ENCODE assay signal across 8 cellular contexts in the genomic region with DNA sequence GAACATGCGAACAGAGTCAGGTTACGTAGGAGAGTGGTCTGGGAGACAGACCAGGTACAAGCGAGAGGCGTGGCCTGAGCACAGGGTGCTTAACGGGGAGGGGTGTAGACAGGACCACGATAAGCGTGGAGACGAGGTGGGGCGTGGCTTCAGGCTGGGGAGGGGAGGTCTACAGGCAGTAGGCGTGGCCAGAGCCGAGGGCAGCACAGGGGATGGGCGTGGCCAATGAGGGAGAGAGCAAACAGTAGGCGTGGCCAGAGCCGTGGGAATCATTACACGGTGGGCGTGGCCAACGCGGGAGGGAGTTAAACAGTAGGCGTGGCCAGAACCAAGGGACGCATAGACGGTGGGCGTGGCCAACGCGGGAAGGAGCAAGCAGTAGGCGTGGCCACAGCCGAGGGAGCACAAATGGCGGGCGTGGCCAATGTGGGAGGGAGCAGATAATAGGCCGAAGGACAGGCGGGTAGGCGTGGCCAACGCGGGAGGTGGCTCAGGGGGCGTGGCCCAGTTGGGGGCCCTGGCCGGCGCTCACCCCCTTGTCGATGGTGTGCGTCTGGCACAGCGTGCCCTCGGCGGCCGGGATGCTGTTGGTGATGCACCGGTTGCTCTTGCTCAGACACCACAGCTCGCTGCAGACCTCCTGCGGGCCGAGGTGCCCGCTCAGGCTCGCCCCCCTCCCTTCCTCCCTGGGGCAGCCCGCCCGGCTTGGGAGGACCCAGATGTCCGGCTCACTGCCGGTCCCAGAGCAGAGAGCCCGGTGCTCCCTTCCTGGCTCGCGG. TPM values are rescaled to one million over a fixed set of nuclear protein-coding genes. Genes with fewer than 3 reads are reported as not detected.
DNase-seq lines count a peak whose midpoint lies in the region; ATAC-seq, FAIRE-seq and TF ChIP-seq lines count a peak whose summit lies in the region.

No MANE protein-coding gene starts in this region.

- H3K79me2 ChIP-seq in DND-41 (ENCODE audit: insufficient read depth, low read length) (no peaks in the 10 kb centered on the region), neural cell (replicated peaks; ENCODE audit: insufficient read depth, low read length) (no peaks in the 10 kb centered on the region)

- H3K27ac ChIP-seq in DND-41 (ENCODE audit: low read length) (no peak overlapping the region), neural cell (ENCODE audit: low read length) (no peak overlapping the region)

- no peaks in the 10 kb centered on the region for H3K4me1 ChIP-seq in DND-41 (ENCODE audit: insufficient read depth, low read length)

- H3F3A ChIP-seq in neural cell (ENCODE audit: insufficient read depth, low read length, poor library complexity, severe bottlenecking) = no peaks in the 10 kb centered on the region

- no peaks in the 10 kb centered on the region for H3K36me3 Mint-ChIP-seq in stimulated activated effector memory CD8-positive, alpha-beta T cell treated with anti-CD3 and anti-CD28 coated beads, Interleukin-12 subunit alpha, Interleukin-12 subunit beta, amount 100 ng/mL, for 72 hours

- H3K27me3 ChIP-seq in DND-41 (ENCODE audit: insufficient read depth, low read length, poor library complexity) (no peaks in the 10 kb centered on the region), neural cell (ENCODE audit: insufficient read depth, low read depth, low read length) (no peaks in the 10 kb centered on the region)

- no peaks in the 10 kb centered on the region for H4K20me1 ChIP-seq in DND-41 (ENCODE audit: insufficient read depth, low read length)
- H4K20me1 ChIP-seq in neural cell (ENCODE audit: insufficient read depth) = no peaks in the 10 kb centered on the region

- TF ChIP-seq CTCF in DND-41 (IDR thresholded peaks at IDR 0.05; ENCODE audit: borderline replicate concordance, extremely low read depth, low read length, poor library complexity, severe bottlenecking) (no peak), neural cell (IDR thresholded peaks at IDR 0.05; ENCODE audit: poor library complexity, severe bottlenecking) (no peak)

- peaks cover 27% of the 10 kb centered on the region for H3K4me1 Mint-ChIP-seq in stimulated activated effector memory CD8-positive, alpha-beta T cell treated with anti-CD3 and anti-CD28 coated beads, Interleukin-12 subunit alpha, Interleukin-12 subunit beta, amount 100 ng/mL, for 72 hours

- H3K4me3 Mint-ChIP-seq in stimulated activated effector memory CD8-positive, alpha-beta T cell treated with anti-CD3 and anti-CD28 coated beads, Interleukin-12 subunit alpha, Interleukin-12 subunit beta, amount 100 ng/mL, for 72 hours = peak overlapping the region; percentile 82

- H3K9me2 ChIP-seq in neural cell (ENCODE audit: insufficient read depth, low read length) = no peaks in the 10 kb centered on the region

- DNase-seq in DND-41 = peak; percentile 26
- DNase-seq in RPMI7951 (ENCODE audit: low read depth) = peak; percentile 32
- peak; percentile 95 for DNase-seq in activated effector memory CD4-positive, alpha-beta T cell treated with anti-CD3 and anti-CD28 coated beads, Interleukin-2, amount 50 U/mL, for 16 hours
- DNase-seq in frontal cortex (ENCODE audit: low spot score in 2 of 2) = peak; percentile 74 to 93
- DNase-seq in stimulated activated effector memory CD8-positive, alpha-beta T cell treated with anti-CD3 and anti-CD28 coated beads, Interleukin-12 subunit alpha, Interleukin-12 subunit beta, amount 100 ng/mL, for 72 hours (ENCODE audit: low spot score in 2 of 2) = peak; percentile 96 to 97
- no peak for DNase-seq in NCI-H524 (lab: John Stamatoyannopoulos, UW)

- TF ChIP-seq EP300 in neural cell (conservative IDR thresholded peaks at IDR 0.05; ENCODE audit: poor library complexity, severe bottlenecking) = no peak

- H3K4me3 ChIP-seq in DND-41 (ENCODE audit: low read depth in 1 of 2, low read length in 2 of 2) (no peak overlapping the region), neural cell (ENCODE audit: low read length) (peak overlapping the region; percentile 67)

- no peak overlapping the region for H3K4me2 ChIP-seq in DND-41 (ENCODE audit: insufficient read depth, low read length)
- peak overlapping the region; percentile 12 for H3K4me2 ChIP-seq in neural cell (ENCODE audit: low read length)

- TF ChIP-seq RAD21 in neural cell (conservative IDR thresholded peaks at IDR 0.05) = no peak

- H3K9ac ChIP-seq in DND-41 (ENCODE audit: low read depth, low read length) (no peak overlapping the region), neural cell (ENCODE audit: low read length) (peak overlapping the region; percentile 27)

- no peak for FAIRE-seq in frontal cortex (lab: Jason Lieb, UNC)

- H3K36me3 ChIP-seq in DND-41 (ENCODE audit: insufficient read depth, low read length) = no peaks in the 10 kb centered on the region
- H3K36me3 ChIP-seq in neural cell (ENCODE audit: insufficient read depth, low read length) = no peaks in the 10 kb centered on the region

- H3K9me3 ChIP-seq in DND-41 (ENCODE audit: insufficient read depth, low read length, severe bottlenecking) (peaks cover 5% of the 10 kb centered on the region), neural cell (ENCODE audit: low read length) (no peaks in the 10 kb centered on the region)

- H2AFZ ChIP-seq in DND-41 (ENCODE audit: low read depth, low read length) = no peak overlapping the region
- H2AFZ ChIP-seq in neural cell (ENCODE audit: low read depth, low read length) = no peak overlapping the region

- ATAC-seq in DND-41 (ENCODE audit: insufficient read depth, low read depth) (no peak), GM21360 (IDR thresholded peaks at IDR 0.05; ENCODE audit: unreplicated experiment) (no peak)
- peak; percentile 87 for ATAC-seq in stimulated activated effector memory CD8-positive, alpha-beta T cell treated with anti-CD3 and anti-CD28 coated beads, Interleukin-12 subunit alpha, Interleukin-12 subunit beta, amount 100 ng/mL, for 72 hours

- peak overlapping the region; percentile 21 for H3K27ac Mint-ChIP-seq in stimulated activated effector memory CD8-positive, alpha-beta T cell treated with anti-CD3 and anti-CD28 coated beads, Interleukin-12 subunit alpha, Interleukin-12 subunit beta, amount 100 ng/mL, for 72 hours

- peaks cover 4% of the 10 kb centered on the region for H3K9me3 Mint-ChIP-seq in stimulated activated effector memory CD8-positive, alpha-beta T cell treated with anti-CD3 and anti-CD28 coated beads, Interleukin-12 subunit alpha, Interleukin-12 subunit beta, amount 100 ng/mL, for 72 hours

TF ChIP-seq in neural cell, 6 proteins besides CTCF, POLR2A, EP300 and RAD21:
- TF ChIP-seq, protein P1, sequence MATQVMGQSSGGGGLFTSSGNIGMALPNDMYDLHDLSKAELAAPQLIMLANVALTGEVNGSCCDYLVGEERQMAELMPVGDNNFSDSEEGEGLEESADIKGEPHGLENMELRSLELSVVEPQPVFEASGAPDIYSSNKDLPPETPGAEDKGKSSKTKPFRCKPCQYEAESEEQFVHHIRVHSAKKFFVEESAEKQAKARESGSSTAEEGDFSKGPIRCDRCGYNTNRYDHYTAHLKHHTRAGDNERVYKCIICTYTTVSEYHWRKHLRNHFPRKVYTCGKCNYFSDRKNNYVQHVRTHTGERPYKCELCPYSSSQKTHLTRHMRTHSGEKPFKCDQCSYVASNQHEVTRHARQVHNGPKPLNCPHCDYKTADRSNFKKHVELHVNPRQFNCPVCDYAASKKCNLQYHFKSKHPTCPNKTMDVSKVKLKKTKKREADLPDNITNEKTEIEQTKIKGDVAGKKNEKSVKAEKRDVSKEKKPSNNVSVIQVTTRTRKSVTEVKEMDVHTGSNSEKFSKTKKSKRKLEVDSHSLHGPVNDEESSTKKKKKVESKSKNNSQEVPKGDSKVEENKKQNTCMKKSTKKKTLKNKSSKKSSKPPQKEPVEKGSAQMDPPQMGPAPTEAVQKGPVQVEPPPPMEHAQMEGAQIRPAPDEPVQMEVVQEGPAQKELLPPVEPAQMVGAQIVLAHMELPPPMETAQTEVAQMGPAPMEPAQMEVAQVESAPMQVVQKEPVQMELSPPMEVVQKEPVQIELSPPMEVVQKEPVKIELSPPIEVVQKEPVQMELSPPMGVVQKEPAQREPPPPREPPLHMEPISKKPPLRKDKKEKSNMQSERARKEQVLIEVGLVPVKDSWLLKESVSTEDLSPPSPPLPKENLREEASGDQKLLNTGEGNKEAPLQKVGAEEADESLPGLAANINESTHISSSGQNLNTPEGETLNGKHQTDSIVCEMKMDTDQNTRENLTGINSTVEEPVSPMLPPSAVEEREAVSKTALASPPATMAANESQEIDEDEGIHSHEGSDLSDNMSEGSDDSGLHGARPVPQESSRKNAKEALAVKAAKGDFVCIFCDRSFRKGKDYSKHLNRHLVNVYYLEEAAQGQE (IDR thresholded peaks at IDR 0.05; ENCODE audit: borderline replicate concordance) = no peak
- TF ChIP-seq POLR2AphosphoS5 (IDR thresholded peaks at IDR 0.05) = no peak
- TF ChIP-seq TAF1 (IDR thresholded peaks at IDR 0.05; ENCODE audit: low read depth) = no peak
- TF ChIP-seq MXI1 (conservative IDR thresholded peaks at IDR 0.05; ENCODE audit: poor library complexity, severe bottlenecking) = peak; percentile 31

RNA-seq across cellular contexts. Expression of a gene that starts 15.2 kb away (rescaled TPM):
- total RNA-seq in RPMI7951 (2014; rRNA removed; shearing (Covaris generic)) = 0.36 and 0.49 TPM in 2 replicates
- total RNA-seq in frontal cortex = 1.6 TPM
- 0.40 TPM in 2 replicates for polyA plus RNA-seq in neural cell
- polyA minus RNA-seq in neural cell = 1.5 TPM in 1 of 2 replicates, not detected in the other

RNA-seq across cellular contexts. Expression of a gene that starts 18.1 kb away (rescaled TPM):
- not detected in 2 replicates for total RNA-seq in RPMI7951 (2014; rRNA removed; shearing (Covaris generic))
- 34.6 TPM for total RNA-seq in frontal cortex
- polyA plus RNA-seq in neural cell = 99.4 and 143 TPM in 2 replicates
- 77.4 and 80.6 TPM in 2 replicates for polyA minus RNA-seq in neural cell

RNA-seq across cellular contexts. Expression of a gene that starts 38.0 kb away (rescaled TPM):
- total RNA-seq in RPMI7951 (2014; rRNA removed; shearing (Covaris generic)) = not detected in 2 replicates
- not detected for total RNA-seq in frontal cortex
- polyA plus RNA-seq in neural cell = not detected in 2 replicates
- not detected in 2 replicates for polyA minus RNA-seq in neural cell

Comparison
In these comparisons a context has a peak if more than half of its experiments do, and no peak if none do; other contexts are left out.
1. DNase-seq: peak in DND-41 (single experiment), RPMI7951 (single experiment), activated effector memory CD4-positive, alpha-beta T cell treated with anti-CD3 and anti-CD28 coated beads, Interleukin-2, amount 50 U/mL, for 16 hours (single experiment), frontal cortex (2 of 2) and stimulated activated effector memory CD8-positive, alpha-beta T cell treated with anti-CD3 and anti-CD28 coated beads, Interleukin-12 subunit alpha, Interleukin-12 subunit beta, amount 100 ng/mL, for 72 hours (2 of 2); none in NCI-H524 (0 of 2).
2. RNA of a gene that starts 18.1 kb away (total RNA-seq): 34.6 TPM in frontal cortex (single experiment); not detected in RPMI7951; every median in the first group is over 10 times any median in the second.